ENCODE assay signal across 7 cellular contexts in the genomic region with DNA sequence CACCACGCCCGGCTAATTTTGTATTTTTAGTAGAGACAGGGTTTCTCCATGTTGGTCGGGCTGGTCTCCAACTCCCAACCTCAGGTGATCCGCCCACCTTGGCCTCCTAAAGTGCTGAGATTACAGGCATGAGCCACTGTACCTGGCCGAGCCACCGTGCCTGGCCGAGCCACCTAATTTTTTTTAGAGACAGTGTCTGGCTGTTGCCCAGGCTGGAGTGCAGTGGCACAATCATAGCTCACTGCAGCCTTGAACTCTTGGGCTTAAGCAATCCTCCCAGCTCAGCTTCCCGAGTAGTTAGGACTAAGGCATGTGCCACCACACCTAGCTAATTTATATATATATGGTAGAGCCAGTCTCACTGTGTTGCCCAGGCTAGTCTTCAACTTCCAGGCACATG. TPM values are rescaled to one million over a fixed set of nuclear protein-coding genes. Genes with fewer than 3 reads are reported as not detected.
DNase-seq lines count a peak whose midpoint lies in the region; ATAC-seq and TF ChIP-seq lines count a peak whose summit lies in the region.
"Not testable (repeated sequence)": the region's sequence is repeated elsewhere in the genome, so short reads cannot be mapped to it uniquely, and the experiment has no call there.

No MANE protein-coding gene starts in this region.

- H3K9ac ChIP-seq in mammary epithelial cell (ENCODE audit: insufficient read depth, low read length), result not testable (repeated sequence)

- H2AFZ ChIP-seq in mammary epithelial cell (ENCODE audit: low read depth, low read length), result not testable (repeated sequence)

- TF ChIP-seq CTCF in RWPE1 (conservative IDR thresholded peaks at IDR 0.05; ENCODE audit: low read depth); mammary epithelial cell (conservative IDR thresholded peaks at IDR 0.05 in 1 of 2, IDR thresholded peaks at IDR 0.05 in 1 of 2; ENCODE audit: extremely low read depth in 1 of 2, insufficient read depth in 1 of 2, low read depth in 1 of 2, low read length in 2 of 2); natural killer cell (IDR thresholded peaks at IDR 0.05): not testable (repeated sequence)

- in situ Hi-C loops in mammary epithelial cell (cut with MboI; ENCODE audit: low sequenced_read_pairs in 2 of 2), result not testable (repeated sequence)

- ATAC-seq in activated T-cell treated with anti-CD3 and anti-CD28 coated beads, Interleukin-2, amount 50 U/mL, for 4 hours; natural killer cell; stimulated activated effector memory CD8-positive, alpha-beta T cell treated with anti-CD3 and anti-CD28 coated beads, Interleukin-12 subunit alpha, Interleukin-12 subunit beta, amount 100 ng/mL, for 72 hours: not testable (repeated sequence)

- intact Hi-C loops in mammary epithelial cell (cut with micrococcal nuclease), result loop anchor here (10.0 kb wide), 1 partner anchor 249 kb away; no protein-coding TSS in a partner anchor
- intact Hi-C loops in natural killer cell (cut with micrococcal nuclease), result not testable (repeated sequence)

- H3K27me3 ChIP-seq in CD8-positive, alpha-beta memory T cell (ENCODE audit: insufficient read depth, low read length, poor library complexity, severe bottlenecking); mammary epithelial cell (ENCODE audit: insufficient read depth, low read length): not testable (repeated sequence)

- peaks cover 71% of the 10 kb centered on the region for H3K79me2 ChIP-seq in mammary epithelial cell (ENCODE audit: insufficient read depth, low read length)

- POLR2A ChIA-PET in CD8-positive, alpha-beta memory T cell (lab: Charles Lee), result interaction anchor here (0.6 kb wide), 1 partner anchor 35 kb away, joined by 3 read pairs; a partner anchor contains a TSS
- POLR2A ChIA-PET in RWPE1 (lab: Yijun Ruan, JAX; ENCODE audit: low non-redundant PET), result not testable (repeated sequence)

- H3K36me3 Mint-ChIP-seq in CD8-positive, alpha-beta memory T cell, result peaks cover 0 to 38% (median 8%) of the 10 kb centered on the region in 3 donors
- peaks cover 44% of the 10 kb centered on the region for H3K36me3 Mint-ChIP-seq in activated T-cell treated with anti-CD3 and anti-CD28 coated beads, Interleukin-2, amount 50 U/mL, for 4 hours (ENCODE audit: insufficient read depth)
- peaks cover 4 to 11% (median 5%) of the 10 kb centered on the region in 3 donors for H3K36me3 Mint-ChIP-seq in immature natural killer cell
- H3K36me3 Mint-ChIP-seq in natural killer cell, result not testable (repeated sequence)
- peaks cover 86% of the 10 kb centered on the region for H3K36me3 Mint-ChIP-seq in stimulated activated effector memory CD8-positive, alpha-beta T cell treated with anti-CD3 and anti-CD28 coated beads, Interleukin-12 subunit alpha, Interleukin-12 subunit beta, amount 100 ng/mL, for 72 hours

- WGBS in mammary epithelial cell (ENCODE audit: low coverage, missing lambda C conversion rate), result 79% methylated on average over 5 of the region's 8 CpGs

- CTCF ChIA-PET in CD8-positive, alpha-beta memory T cell (lab: Charles Lee), result interaction anchor here (0.8 to 4.7 kb wide), 3 partner anchors 13 to 105 kb away, joined by 3 to 35 read pairs (median 4); no protein-coding TSS in a partner anchor
- CTCF ChIA-PET in RWPE1 (lab: Yijun Ruan, JAX), result interaction anchor here (0.6 to 0.7 kb wide), 2 partner anchors 277 to 1912 kb away, joined by 4 read pairs; no protein-coding TSS in a partner anchor
- CTCF ChIA-PET in mammary epithelial cell (lab: Charles Lee; ENCODE audit: low non-redundant PET), result not testable (repeated sequence)

- H3K4me3 ChIP-seq in CD8-positive, alpha-beta memory T cell (ENCODE audit: low read length); mammary epithelial cell (replicated peaks in 1 of 3; ENCODE audit: insufficient read depth in 1 of 3, low read depth in 2 of 3, low read length in 3 of 3): not testable (repeated sequence)

- not testable (repeated sequence) for DNase-seq in CD8-positive, alpha-beta memory T cell; RWPE1 (ENCODE audit: low spot score); activated T-cell treated with anti-CD3 and anti-CD28 coated beads, Interleukin-2, amount 50 U/mL, for 4 hours; mammary epithelial cell; immature natural killer cell; natural killer cell; stimulated activated effector memory CD8-positive, alpha-beta T cell treated with anti-CD3 and anti-CD28 coated beads, Interleukin-12 subunit alpha, Interleukin-12 subunit beta, amount 100 ng/mL, for 72 hours (ENCODE audit: low spot score in 2 of 2)

- H3K4me1 ChIP-seq in CD8-positive, alpha-beta memory T cell (ENCODE audit: insufficient read depth, low read length), result peaks cover 24% of the 10 kb centered on the region
- H3K4me1 ChIP-seq in mammary epithelial cell (ENCODE audit: insufficient read depth, low read length), result peaks cover 55% of the 10 kb centered on the region

- not testable (repeated sequence) for H3K27ac ChIP-seq in CD8-positive, alpha-beta memory T cell (ENCODE audit: low read depth, low read length)
- H3K27ac ChIP-seq in RWPE1 (peak overlapping the region; percentile 60), mammary epithelial cell (ENCODE audit: insufficient read depth, low read depth, low read length) (peak overlapping the region; percentile 21)

- H3K36me3 ChIP-seq in CD8-positive, alpha-beta memory T cell (ENCODE audit: insufficient read depth, low read length); mammary epithelial cell (ENCODE audit: insufficient read depth, low read length): not testable (repeated sequence)

- peaks cover 36 to 70% (median 55%) of the 10 kb centered on the region in 3 donors for H3K4me1 Mint-ChIP-seq in CD8-positive, alpha-beta memory T cell
- H3K4me1 Mint-ChIP-seq in activated T-cell treated with anti-CD3 and anti-CD28 coated beads, Interleukin-2, amount 50 U/mL, for 4 hours (ENCODE audit: low read depth), result peaks cover 65% of the 10 kb centered on the region
- H3K4me1 Mint-ChIP-seq in immature natural killer cell, result peaks cover 58 to 66% of the 10 kb centered on the region in 2 donors
- peaks cover 43 to 62% of the 10 kb centered on the region in 2 donors for H3K4me1 Mint-ChIP-seq in natural killer cell
- peaks cover 67% of the 10 kb centered on the region for H3K4me1 Mint-ChIP-seq in stimulated activated effector memory CD8-positive, alpha-beta T cell treated with anti-CD3 and anti-CD28 coated beads, Interleukin-12 subunit alpha, Interleukin-12 subunit beta, amount 100 ng/mL, for 72 hours

- H3K27ac Mint-ChIP-seq in CD8-positive, alpha-beta memory T cell, result peak overlapping the region in 6 of 8 donors; percentile 1 to 79 (median 67)
- peak overlapping the region in 5 of 6 donors; percentile 18 to 74 (median 59) for H3K27ac Mint-ChIP-seq in immature natural killer cell
- peak overlapping the region; percentile 76 to 99 for H3K27ac Mint-ChIP-seq in natural killer cell
- peak overlapping the region; percentile 40 for H3K27ac Mint-ChIP-seq in stimulated activated effector memory CD8-positive, alpha-beta T cell treated with anti-CD3 and anti-CD28 coated beads, Interleukin-12 subunit alpha, Interleukin-12 subunit beta, amount 100 ng/mL, for 72 hours

- dilution Hi-C loops in mammary epithelial cell (cut with HindIII; ENCODE audit: low sequenced_read_pairs), result not testable (repeated sequence)

- not testable (repeated sequence) for H3K4me2 ChIP-seq in mammary epithelial cell (ENCODE audit: insufficient read depth, low read depth, low read length)

- peak overlapping the region in 2 of 7 donors; percentile 43 to 54 for H3K4me3 Mint-ChIP-seq in CD8-positive, alpha-beta memory T cell
- peak overlapping the region; percentile 42 for H3K4me3 Mint-ChIP-seq in activated T-cell treated with anti-CD3 and anti-CD28 coated beads, Interleukin-2, amount 50 U/mL, for 4 hours
- not testable (repeated sequence) for H3K4me3 Mint-ChIP-seq in immature natural killer cell; stimulated activated effector memory CD8-positive, alpha-beta T cell treated with anti-CD3 and anti-CD28 coated beads, Interleukin-12 subunit alpha, Interleukin-12 subunit beta, amount 100 ng/mL, for 72 hours
- peak overlapping the region; percentile 14 for H3K4me3 Mint-ChIP-seq in natural killer cell

- H4K20me1 ChIP-seq in mammary epithelial cell (ENCODE audit: insufficient read depth, low read length), result not testable (repeated sequence)

- not testable (repeated sequence) for H3K27me3 Mint-ChIP-seq in CD8-positive, alpha-beta memory T cell; activated T-cell treated with anti-CD3 and anti-CD28 coated beads, Interleukin-2, amount 50 U/mL, for 4 hours (ENCODE audit: low read depth); natural killer cell (ENCODE audit: low read depth in 2 of 2)
- H3K27me3 Mint-ChIP-seq in immature natural killer cell (ENCODE audit: low read depth in 3 of 3), result peaks cover 0 to 13% (median 12%) of the 10 kb centered on the region in 3 donors

- not testable (repeated sequence) for H3K9me3 ChIP-seq in CD8-positive, alpha-beta memory T cell (ENCODE audit: low read length); mammary epithelial cell (replicated peaks; ENCODE audit: insufficient read depth, low read length)

- H3K9me3 Mint-ChIP-seq in CD8-positive, alpha-beta memory T cell; activated T-cell treated with anti-CD3 and anti-CD28 coated beads, Interleukin-2, amount 50 U/mL, for 4 hours; immature natural killer cell; natural killer cell; stimulated activated effector memory CD8-positive, alpha-beta T cell treated with anti-CD3 and anti-CD28 coated beads, Interleukin-12 subunit alpha, Interleukin-12 subunit beta, amount 100 ng/mL, for 72 hours: not testable (repeated sequence)

- BruUV-seq in mammary epithelial cell (replicated peaks; lab: Mats Ljungman, UMichigan), result not testable (repeated sequence)

RNA-seq across cellular contexts. Expression of a gene that starts 2.6 kb away (rescaled TPM):
- 10 to 100 TPM; 85.1 to 87.1 TPM for total RNA-seq in CD8-positive, alpha-beta memory T cell
- 24.5 TPM for polyA plus RNA-seq in CD8-positive, alpha-beta memory T cell
- total RNA-seq in activated T-cell treated with anti-CD3 and anti-CD28 coated beads, Interleukin-2, amount 50 U/mL, for 4 hours, result 100 to 1,000 TPM; 123 to 178 (median 155) TPM
- total RNA-seq in mammary epithelial cell (100 to 1,000 TPM; 100 to 131 TPM), natural killer cell (100 to 1,000 TPM; 101 to 106 (median 105) TPM)
- polyA plus RNA-seq in mammary epithelial cell (61.6 TPM), immature natural killer cell (10 to 100 TPM; 16.9 to 40.3 (median 22.9) TPM)
- polyA minus RNA-seq in mammary epithelial cell, result 220 TPM

RNA-seq across cellular contexts. Expression of a gene that starts 35.0 kb away (rescaled TPM):
- total RNA-seq in CD8-positive, alpha-beta memory T cell, result 10 to 100 TPM; 17.9 to 19.9 TPM
- 5.5 TPM for polyA plus RNA-seq in CD8-positive, alpha-beta memory T cell
- total RNA-seq in activated T-cell treated with anti-CD3 and anti-CD28 coated beads, Interleukin-2, amount 50 U/mL, for 4 hours, result 10 to 100 TPM; 16.0 to 20.2 (median 18.4) TPM
- total RNA-seq in mammary epithelial cell, result 10 to 100 TPM in 1 of 2 donors, 1 to 10 TPM in 1; 9.4 to 10.5 TPM
- polyA plus RNA-seq in mammary epithelial cell, result 7.3 TPM
- polyA minus RNA-seq in mammary epithelial cell, result 3.7 TPM
- 1 to 10 TPM; 1.8 to 6.6 (median 4.2) TPM for polyA plus RNA-seq in immature natural killer cell
- total RNA-seq in natural killer cell, result 10 to 100 TPM; 16.4 to 22.1 (median 16.7) TPM
